In the genomic region with DNA sequence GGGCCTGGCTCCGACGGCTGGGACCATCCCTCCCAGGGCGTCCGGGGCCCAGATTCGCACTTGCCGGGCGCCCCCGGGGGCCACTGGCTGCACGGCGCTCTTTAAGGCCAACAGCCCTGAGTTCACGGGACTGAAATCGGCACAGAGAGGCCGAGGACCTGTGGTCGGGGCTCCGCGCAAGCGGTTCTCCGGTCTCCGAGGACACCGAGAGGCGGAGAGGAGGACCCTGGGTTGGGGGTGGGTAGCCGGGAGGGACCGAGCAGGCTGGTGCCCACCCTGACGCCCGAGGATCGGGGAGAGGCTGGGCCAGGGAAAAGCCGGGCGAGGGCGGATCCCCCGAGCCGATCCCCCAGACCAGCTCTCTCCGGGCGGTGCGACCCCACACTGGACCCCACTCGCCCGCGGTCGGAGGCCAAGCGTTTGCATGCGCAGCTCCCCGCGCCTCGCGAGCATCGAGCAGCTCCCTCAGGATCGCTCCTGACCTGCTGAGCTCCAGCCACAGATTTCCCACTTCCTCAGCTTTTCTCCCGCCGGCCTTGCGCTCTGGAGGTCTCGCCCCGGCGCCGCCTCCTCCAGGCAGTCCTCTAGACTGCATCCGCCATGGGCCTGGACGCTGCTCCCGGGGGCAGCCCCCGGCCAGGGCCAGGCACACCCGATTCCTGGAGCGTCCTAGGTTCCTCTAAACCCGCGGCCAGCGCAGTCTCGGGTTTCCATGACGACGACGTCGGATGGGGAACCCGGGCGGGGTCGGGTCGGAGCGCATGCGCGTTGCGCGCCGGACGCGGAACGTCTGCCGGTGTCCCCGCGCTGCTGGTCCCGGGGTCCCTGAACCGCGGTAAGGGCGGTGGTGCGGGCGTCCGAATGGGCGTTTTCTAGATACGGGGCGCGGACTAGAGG, we compare ENCODE assay signal across 8 cellular contexts.
A peak's percentile ranks its signal among the peaks of the same experiment; 100 is the strongest.
DNase-seq lines count a peak whose midpoint lies in the region; ATAC-seq and TF ChIP-seq lines count a peak whose summit lies in the region.

No MANE protein-coding gene starts in this region.

- peak overlapping the region; percentile 51 for H3K4me3 ChIP-seq in GM12864 (ENCODE audit: low read depth, low read length)
- peak overlapping the region; percentile 89 for H3K4me3 ChIP-seq in coronary artery

- TF ChIP-seq CTCF in GM12864 (IDR thresholded peaks at IDR 0.05; ENCODE audit: low read depth, low read length, missing control alignments) (no peak), coronary artery (IDR thresholded peaks at IDR 0.05) (no peak)

- peak; percentile 66 for ATAC-seq in HG02798 (IDR thresholded peaks at IDR 0.05; ENCODE audit: poor library complexity, unreplicated experiment)
- no peak for ATAC-seq in GM21723 (IDR thresholded peaks at IDR 0.05; ENCODE audit: unreplicated experiment)

- H3K27ac ChIP-seq in coronary artery = no peak overlapping the region

- DNase-seq in GM12864 (ENCODE audit: low read depth) = peak; percentile 37
- peak; percentile 85 for DNase-seq in NCI-H2196 (lab: John Stamatoyannopoulos, UW; ENCODE audit: unreplicated experiment)
- DNase-seq in activated CD4-positive, alpha-beta T cell treated with anti-CD3 and anti-CD28 coated beads for 4 hours = peak; percentile 82 to 85
- no peak for DNase-seq in coronary artery (ENCODE audit: low spot score)
- DNase-seq in left kidney (ENCODE audit: low read depth, low spot score) = peak; percentile 90
- DNase-seq in stimulated activated CD4-positive, alpha-beta T cell treated with anti-CD3 and anti-CD28 coated beads, Interleukin-1b, Interleukin-23, amount 100 ng/mL, for 24 hours (ENCODE audit: low read depth in 4 of 4, low spot score in 1 of 4) = peak; percentile 79 to 86 (median 83)
